Comparison of ENCODE assay signal across 15 cellular contexts in genomic region chr3:29195055-29195454, GRCh38.
"Had no signal": no experiment of that assay in that cellular context is flagged by ENCODE, and none has a peak within 500 bp of the region (broad histone marks: within the 10 kb centered on the region; RNA-seq: fewer than 3 reads in every experiment).

No MANE protein-coding gene starts in this region.

- H3K4me3 ChIP-seq: adrenal gland, heart left ventricle, left lung, thyroid gland, uterus had no signal

- DNase-seq: activated B cell treated with CpG ODN at 0.5 μM for 24 hours; activated CD4-positive, alpha-beta T cell treated with anti-CD3 and anti-CD28 coated beads for 48 hours; activated CD8-positive, alpha-beta T cell treated with anti-CD3 and anti-CD28 coated beads for 36 hours; activated effector memory CD4-positive, alpha-beta T cell treated with anti-CD3 and anti-CD28 coated beads, Interleukin-2, amount 50 U/mL, for 16 hours; activated T-cell treated with anti-CD3 and anti-CD28 coated beads, Interleukin-2, amount 50 U/mL, for 4 hours; adrenal gland; central memory CD4-positive, alpha-beta T cell; effector CD8-positive, alpha-beta T cell; heart left ventricle; left lung; naive thymus-derived CD8-positive, alpha-beta T cell; retina; thyroid gland; uterus had no signal

- ATAC-seq: activated CD8-positive, alpha-beta T cell treated with anti-CD3 and anti-CD28 coated beads for 36 hours; activated T-cell treated with anti-CD3 and anti-CD28 coated beads, Interleukin-2, amount 50 U/mL, for 4 hours; heart left ventricle; left lung; naive thymus-derived CD8-positive, alpha-beta T cell; stimulated activated effector memory CD8-positive, alpha-beta T cell treated with anti-CD3 and anti-CD28 coated beads, Interleukin-12 subunit alpha, Interleukin-12 subunit beta, amount 100 ng/mL, for 72 hours had no signal
